3 cellular contexts compared by ENCODE assay signal in genomic region chr5:64758916-64759315, GRCh38.
TF ChIP-seq lines count a peak whose summit lies in the region.

No MANE protein-coding gene starts in this region.

TF ChIP-seq in HEK293, 187 proteins besides CTCF, POLR2A, EP300 and RAD21:
- TF ChIP-seq, protein P1, sequence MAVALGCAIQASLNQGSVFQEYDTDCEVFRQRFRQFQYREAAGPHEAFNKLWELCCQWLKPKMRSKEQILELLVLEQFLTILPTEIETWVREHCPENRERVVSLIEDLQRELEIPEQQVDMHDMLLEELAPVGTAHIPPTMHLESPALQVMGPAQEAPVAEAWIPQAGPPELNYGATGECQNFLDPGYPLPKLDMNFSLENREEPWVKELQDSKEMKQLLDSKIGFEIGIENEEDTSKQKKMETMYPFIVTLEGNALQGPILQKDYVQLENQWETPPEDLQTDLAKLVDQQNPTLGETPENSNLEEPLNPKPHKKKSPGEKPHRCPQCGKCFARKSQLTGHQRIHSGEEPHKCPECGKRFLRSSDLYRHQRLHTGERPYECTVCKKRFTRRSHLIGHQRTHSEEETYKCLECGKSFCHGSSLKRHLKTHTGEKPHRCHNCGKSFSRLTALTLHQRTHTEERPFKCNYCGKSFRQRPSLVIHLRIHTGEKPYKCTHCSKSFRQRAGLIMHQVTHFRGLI (tag by site-specific recombination; IDR thresholded peaks at IDR 0.05) = peak; percentile 95
- no peak for TF ChIP-seq ZNF169 (tag by site-specific recombination; IDR thresholded peaks at IDR 0.05)
- no peak for TF ChIP-seq KLF16 (tag by site-specific recombination; IDR thresholded peaks at IDR 0.05)
- no peak for TF ChIP-seq ZNF155 (tag by site-specific recombination; IDR thresholded peaks at IDR 0.05)
- peak; percentile 65 for TF ChIP-seq OSR2 (tag by site-specific recombination; IDR thresholded peaks at IDR 0.05)
- no peak for TF ChIP-seq ZNF501 (tag by site-specific recombination; IDR thresholded peaks at IDR 0.05)
- TF ChIP-seq, protein P2, sequence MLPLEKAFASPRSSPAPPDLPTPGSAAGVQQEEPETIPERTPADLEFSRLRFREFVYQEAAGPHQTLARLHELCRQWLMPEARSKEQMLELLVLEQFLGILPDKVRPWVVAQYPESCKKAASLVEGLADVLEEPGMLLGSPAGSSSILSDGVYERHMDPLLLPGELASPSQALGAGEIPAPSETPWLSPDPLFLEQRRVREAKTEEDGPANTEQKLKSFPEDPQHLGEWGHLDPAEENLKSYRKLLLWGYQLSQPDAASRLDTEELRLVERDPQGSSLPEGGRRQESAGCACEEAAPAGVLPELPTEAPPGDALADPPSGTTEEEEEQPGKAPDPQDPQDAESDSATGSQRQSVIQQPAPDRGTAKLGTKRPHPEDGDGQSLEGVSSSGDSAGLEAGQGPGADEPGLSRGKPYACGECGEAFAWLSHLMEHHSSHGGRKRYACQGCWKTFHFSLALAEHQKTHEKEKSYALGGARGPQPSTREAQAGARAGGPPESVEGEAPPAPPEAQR (tag by site-specific recombination; IDR thresholded peaks at IDR 0.05) = no peak
- TF ChIP-seq ZNF621 (tag by site-specific recombination; IDR thresholded peaks at IDR 0.05) = no peak
- no peak for TF ChIP-seq ZFP69B (tag by site-specific recombination; IDR thresholded peaks at IDR 0.05)
- no peak for TF ChIP-seq ZNF791 (tag by site-specific recombination; IDR thresholded peaks at IDR 0.05)
- TF ChIP-seq, protein P3, sequence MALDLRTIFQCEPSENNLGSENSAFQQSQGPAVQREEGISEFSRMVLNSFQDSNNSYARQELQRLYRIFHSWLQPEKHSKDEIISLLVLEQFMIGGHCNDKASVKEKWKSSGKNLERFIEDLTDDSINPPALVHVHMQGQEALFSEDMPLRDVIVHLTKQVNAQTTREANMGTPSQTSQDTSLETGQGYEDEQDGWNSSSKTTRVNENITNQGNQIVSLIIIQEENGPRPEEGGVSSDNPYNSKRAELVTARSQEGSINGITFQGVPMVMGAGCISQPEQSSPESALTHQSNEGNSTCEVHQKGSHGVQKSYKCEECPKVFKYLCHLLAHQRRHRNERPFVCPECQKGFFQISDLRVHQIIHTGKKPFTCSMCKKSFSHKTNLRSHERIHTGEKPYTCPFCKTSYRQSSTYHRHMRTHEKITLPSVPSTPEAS (tag by site-specific recombination; IDR thresholded peaks at IDR 0.05) = no peak
- TF ChIP-seq ZNF302 (tag by site-specific recombination; IDR thresholded peaks at IDR 0.05; ENCODE audit: low read depth) = no peak
- TF ChIP-seq ZBTB48 (tag by site-specific recombination; IDR thresholded peaks at IDR 0.05) = no peak
- TF ChIP-seq, protein P4, sequence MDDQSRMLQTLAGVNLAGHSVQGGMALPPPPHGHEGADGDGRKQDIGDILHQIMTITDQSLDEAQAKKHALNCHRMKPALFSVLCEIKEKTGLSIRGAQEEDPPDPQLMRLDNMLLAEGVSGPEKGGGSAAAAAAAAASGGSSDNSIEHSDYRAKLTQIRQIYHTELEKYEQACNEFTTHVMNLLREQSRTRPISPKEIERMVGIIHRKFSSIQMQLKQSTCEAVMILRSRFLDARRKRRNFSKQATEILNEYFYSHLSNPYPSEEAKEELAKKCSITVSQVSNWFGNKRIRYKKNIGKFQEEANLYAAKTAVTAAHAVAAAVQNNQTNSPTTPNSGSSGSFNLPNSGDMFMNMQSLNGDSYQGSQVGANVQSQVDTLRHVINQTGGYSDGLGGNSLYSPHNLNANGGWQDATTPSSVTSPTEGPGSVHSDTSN (CRISPR knock-in tag; IDR thresholded peaks at IDR 0.05) = no peak
- no peak for TF ChIP-seq ZNF514 (tag by site-specific recombination; IDR thresholded peaks at IDR 0.05)
- no peak for TF ChIP-seq ZNF558 (tag by site-specific recombination; IDR thresholded peaks at IDR 0.05)

TF ChIP-seq in GM12878, 131 proteins besides CTCF, POLR2A, EP300 and RAD21:
- TF ChIP-seq SPI1 (IDR thresholded peaks at IDR 0.05; ENCODE audit: borderline replicate concordance, insufficient read depth, low read depth, low read length) = no peak
- TF ChIP-seq, protein P5, sequence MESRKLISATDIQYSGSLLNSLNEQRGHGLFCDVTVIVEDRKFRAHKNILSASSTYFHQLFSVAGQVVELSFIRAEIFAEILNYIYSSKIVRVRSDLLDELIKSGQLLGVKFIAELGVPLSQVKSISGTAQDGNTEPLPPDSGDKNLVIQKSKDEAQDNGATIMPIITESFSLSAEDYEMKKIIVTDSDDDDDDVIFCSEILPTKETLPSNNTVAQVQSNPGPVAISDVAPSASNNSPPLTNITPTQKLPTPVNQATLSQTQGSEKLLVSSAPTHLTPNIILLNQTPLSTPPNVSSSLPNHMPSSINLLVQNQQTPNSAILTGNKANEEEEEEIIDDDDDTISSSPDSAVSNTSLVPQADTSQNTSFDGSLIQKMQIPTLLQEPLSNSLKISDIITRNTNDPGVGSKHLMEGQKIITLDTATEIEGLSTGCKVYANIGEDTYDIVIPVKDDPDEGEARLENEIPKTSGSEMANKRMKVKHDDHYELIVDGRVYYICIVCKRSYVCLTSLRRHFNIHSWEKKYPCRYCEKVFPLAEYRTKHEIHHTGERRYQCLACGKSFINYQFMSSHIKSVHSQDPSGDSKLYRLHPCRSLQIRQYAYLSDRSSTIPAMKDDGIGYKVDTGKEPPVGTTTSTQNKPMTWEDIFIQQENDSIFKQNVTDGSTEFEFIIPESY (IDR thresholded peaks at IDR 0.05) = no peak
- TF ChIP-seq IKZF1 (conservative IDR thresholded peaks at IDR 0.05) = no peak
- no peak for TF ChIP-seq NR2C2 (IDR thresholded peaks at IDR 0.05; ENCODE audit: borderline replicate concordance, control insufficient read depth, insufficient read length, low read depth)
- TF ChIP-seq MEF2A (IDR thresholded peaks at IDR 0.05; ENCODE audit: insufficient read depth, low read depth, low read length) = no peak
- TF ChIP-seq E2F4 (IDR thresholded peaks at IDR 0.05; ENCODE audit: low read depth, low read length) = no peak
- TF ChIP-seq NR2C1 (IDR thresholded peaks at IDR 0.05) = no peak
- TF ChIP-seq SP1 (IDR thresholded peaks at IDR 0.05; ENCODE audit: low read depth, low read length) = no peak
- TF ChIP-seq HDAC2 (IDR thresholded peaks at IDR 0.05) = no peak
- TF ChIP-seq, protein P6, sequence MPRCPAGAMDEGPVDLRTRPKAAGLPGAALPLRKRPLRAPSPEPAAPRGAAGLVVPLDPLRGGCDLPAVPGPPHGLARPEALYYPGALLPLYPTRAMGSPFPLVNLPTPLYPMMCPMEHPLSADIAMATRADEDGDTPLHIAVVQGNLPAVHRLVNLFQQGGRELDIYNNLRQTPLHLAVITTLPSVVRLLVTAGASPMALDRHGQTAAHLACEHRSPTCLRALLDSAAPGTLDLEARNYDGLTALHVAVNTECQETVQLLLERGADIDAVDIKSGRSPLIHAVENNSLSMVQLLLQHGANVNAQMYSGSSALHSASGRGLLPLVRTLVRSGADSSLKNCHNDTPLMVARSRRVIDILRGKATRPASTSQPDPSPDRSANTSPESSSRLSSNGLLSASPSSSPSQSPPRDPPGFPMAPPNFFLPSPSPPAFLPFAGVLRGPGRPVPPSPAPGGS (IDR thresholded peaks at IDR 0.05; ENCODE audit: borderline replicate concordance, insufficient read depth, low read depth, low read length, poor library complexity, severe bottlenecking) = no peak
- TF ChIP-seq NKRF (conservative IDR thresholded peaks at IDR 0.05) = no peak

TF ChIP-seq in endothelial cell of umbilical vein, 7 proteins besides CTCF, POLR2A, EP300 and RAD21:
- no peak for TF ChIP-seq POLR2AphosphoS5 (IDR thresholded peaks at IDR 0.05; ENCODE audit: insufficient read depth, low read depth, low read length)
- no peak for TF ChIP-seq FOS (IDR thresholded peaks at IDR 0.05; ENCODE audit: borderline replicate concordance, insufficient read depth, low read length)
- TF ChIP-seq JUN (IDR thresholded peaks at IDR 0.05; ENCODE audit: borderline replicate concordance, insufficient read depth, insufficient read length, low read depth) = no peak
- TF ChIP-seq EZH2 (IDR thresholded peaks at IDR 0.05; ENCODE audit: borderline replicate concordance, low read depth, low read length, severe bottlenecking) = no peak
- no peak for TF ChIP-seq MYC (IDR thresholded peaks at IDR 0.05; ENCODE audit: low read depth, low read length)
- TF ChIP-seq GATA2 (IDR thresholded peaks at IDR 0.05; ENCODE audit: insufficient read depth, insufficient read length, low read depth, low read length) = no peak
- TF ChIP-seq, protein P7, sequence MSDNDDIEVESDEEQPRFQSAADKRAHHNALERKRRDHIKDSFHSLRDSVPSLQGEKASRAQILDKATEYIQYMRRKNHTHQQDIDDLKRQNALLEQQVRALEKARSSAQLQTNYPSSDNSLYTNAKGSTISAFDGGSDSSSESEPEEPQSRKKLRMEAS (IDR thresholded peaks at IDR 0.05; ENCODE audit: insufficient read depth, insufficient read length) = no peak
TF ChIP-seq in endothelial cell of umbilical vein: peak in this region for 0.
